ENCODE assay signal across 8 cellular contexts in the genomic region with DNA sequence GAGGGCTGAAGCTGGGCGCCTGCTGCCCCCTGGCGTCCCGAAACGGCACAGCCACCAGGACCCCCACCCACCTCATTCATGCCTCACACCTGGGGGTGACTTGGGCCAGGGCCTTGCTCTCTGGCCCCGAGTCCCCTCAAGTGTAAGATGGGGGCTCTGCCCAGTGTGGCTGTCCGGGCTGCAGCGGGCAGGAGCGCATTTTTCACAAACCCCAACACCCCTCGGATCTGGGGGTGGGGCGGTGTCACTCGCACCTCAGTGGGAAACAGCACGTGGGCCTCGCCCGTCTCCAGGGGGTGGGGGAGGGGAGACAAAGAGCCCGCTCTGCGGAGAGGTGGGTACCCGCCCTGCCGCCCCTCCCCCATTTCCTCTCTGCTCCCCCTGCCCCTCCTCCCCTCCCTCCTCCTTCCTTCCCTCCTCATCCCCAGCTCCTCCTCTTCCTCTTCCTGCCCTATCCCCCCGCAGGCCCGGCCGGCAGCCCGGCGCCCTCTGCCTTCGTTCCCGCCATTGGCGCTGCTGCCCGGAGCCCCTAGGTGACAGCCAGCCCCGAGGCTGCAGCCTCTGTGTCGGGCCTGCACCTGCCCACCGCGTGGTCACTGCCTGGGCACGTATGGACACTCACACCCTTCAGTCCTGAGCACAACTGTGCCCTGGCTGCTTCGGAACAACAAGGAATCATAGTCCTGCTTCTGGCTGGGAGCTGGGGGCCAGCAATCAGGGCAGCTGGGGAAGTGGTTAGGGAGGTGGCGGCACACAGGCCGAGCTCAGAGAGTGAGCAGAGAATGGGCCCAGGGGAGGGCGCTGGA. TPM values are rescaled to one million over a fixed set of nuclear protein-coding genes. Genes with fewer than 3 reads are reported as not detected.
DNase-seq lines count a peak whose midpoint lies in the region; ATAC-seq and TF ChIP-seq lines count a peak whose summit lies in the region.

No MANE protein-coding gene starts in this region.

- no peaks in the 10 kb centered on the region for H3K9me3 ChIP-seq in right lobe of liver

- H3K36me3 ChIP-seq in right lobe of liver, result no peaks in the 10 kb centered on the region

- H3K4me1 ChIP-seq in right lobe of liver, result peaks cover 0 to 21% (median 9%) of the 10 kb centered on the region in 4 donors

- H3K27me3 ChIP-seq in right lobe of liver, result no peaks in the 10 kb centered on the region

- TF ChIP-seq POLR2A in right lobe of liver (IDR thresholded peaks at IDR 0.05), result no peak

- DNase-seq in Right ventricle myocardium inferior (ENCODE audit: missing footprints) (peak; percentile 83), cardiac septum (ENCODE audit: low spot score) (no peak), NCI-H1930 (lab: John Stamatoyannopoulos, UW) (peak; percentile 58 to 69), dermis blood vessel endothelial cell (peak; percentile 69), right lobe of liver (peak in 2 of 3 donors; percentile 67 to 73)
- DNase-seq in activated CD4-positive, alpha-beta T cell treated with anti-CD3 and anti-CD28 coated beads for 1 hour, result peak; percentile 41
- peak; percentile 29 for DNase-seq in stimulated activated CD8-positive, alpha-beta memory T cell treated with anti-CD3 and anti-CD28 coated beads, Interleukin-15, amount 100 ng/mL, for 24 hours (ENCODE audit: low read depth)

- intact Hi-C loops in Right ventricle myocardium inferior (cut with DNase I) (loop anchor here (1.0 to 10.0 kb wide), 3 partner anchors 359 to 698 kb away; partner anchors contain the start of genes C11orf21 and TSPAN32), cardiac septum (cut with DNase I) (loop anchor here (10.0 kb wide), 1 partner anchor 698 kb away; no protein-coding TSS in a partner anchor), right lobe of liver (cut with DNase I) (loop anchor here in 1 of 2 donors (5.0 kb wide), 1 partner anchor 460 kb away; no protein-coding TSS in a partner anchor)

- peak; percentile 76 to 85 (median 81) for TF ChIP-seq CTCF in right lobe of liver (IDR thresholded peaks at IDR 0.05)

- peak; percentile 40 for ATAC-seq in Right ventricle myocardium inferior
- peak; percentile 39 to 57 (median 52) for ATAC-seq in right lobe of liver
- ATAC-seq in GM18517 (IDR thresholded peaks at IDR 0.05; ENCODE audit: unreplicated experiment), result no peak

- peak overlapping the region; percentile 43 to 58 (median 45) for H3K27ac ChIP-seq in right lobe of liver

- H3K4me3 ChIP-seq in right lobe of liver, result peak overlapping the region; percentile 11 to 35 (median 15)

- WGBS in right lobe of liver (ENCODE audit: insufficient coverage, low coverage, low lambda C conversion rate, missing lambda C conversion rate), result under 1% methylated on average over 16 of the region's 36 CpGs

RNA-seq across cellular contexts. Expression of gene CDKN1C, which starts 6.8 kb away (rescaled TPM):
- total RNA-seq in Right ventricle myocardium inferior, result 40.0 TPM
- total RNA-seq in cardiac septum, result 11.5 TPM
- 37.2 and 53.8 TPM in 2 replicates for total RNA-seq in dermis blood vessel endothelial cell
- 1 to 10 TPM; 2.2 to 8.0 (median 3.6) TPM for total RNA-seq in right lobe of liver

RNA-seq across cellular contexts. Expression of gene PHLDA2, which starts 36.8 kb away (rescaled TPM):
- total RNA-seq in Right ventricle myocardium inferior, result 0.65 TPM
- 2.1 TPM for total RNA-seq in cardiac septum
- 0.51 and 1.5 TPM in 2 replicates for total RNA-seq in dermis blood vessel endothelial cell
- total RNA-seq in right lobe of liver, result 10 to 100 TPM in 2 of 6 experiments, 1 to 10 TPM in 1, under 1 TPM in 2, not detected in 1; 0.51 to 12.7 (median 5.9) TPM
